17 cellular contexts compared by ENCODE assay signal in the genomic region with DNA sequence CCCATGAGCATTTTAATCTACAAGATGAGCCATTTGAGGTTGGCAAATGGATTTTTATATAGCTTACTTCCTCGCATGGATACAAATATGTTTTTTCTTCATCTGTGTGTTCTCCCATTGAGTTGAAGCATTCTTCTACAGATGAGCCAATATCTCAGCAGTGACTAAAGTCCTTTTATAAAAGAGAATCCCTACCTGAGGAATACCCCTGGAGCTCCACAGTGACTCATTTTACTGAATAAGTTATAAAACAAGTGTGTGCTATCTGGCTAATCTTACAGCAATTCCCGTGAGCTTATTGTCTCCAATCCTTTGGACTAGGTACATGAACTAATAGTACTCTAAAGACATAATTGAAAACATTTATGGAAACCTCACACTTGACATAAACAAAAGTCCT.
"Had no signal": no experiment of that assay in that cellular context is flagged by ENCODE, and none has a peak within 500 bp of the region (broad histone marks: within the 10 kb centered on the region; RNA-seq: fewer than 3 reads in every experiment).

No MANE protein-coding gene starts in this region.

- H3K27me3 ChIP-seq: gastrocnemius medialis, right atrium auricular region, sigmoid colon, stomach had no signal

- H3K9me3 ChIP-seq: gastrocnemius medialis, right atrium auricular region, sigmoid colon, stomach had no signal

- H3K4me1 ChIP-seq: gastrocnemius medialis, right atrium auricular region, sigmoid colon, stomach had no signal

- H3K36me3 ChIP-seq: gastrocnemius medialis, right atrium auricular region, sigmoid colon, stomach had no signal

- ATAC-seq: esophagus mucosa; gastrocnemius medialis; naive thymus-derived CD8-positive, alpha-beta T cell had no signal

- H3K27ac ChIP-seq: coronary artery, gastrocnemius medialis, right atrium auricular region, sigmoid colon, skin epidermis, stomach had no signal

- H3K4me3 ChIP-seq: coronary artery, gastrocnemius medialis, right atrium auricular region, sigmoid colon, skin epidermis, stomach had no signal

- DNase-seq: effector CD4-positive, alpha-beta T cell; endodermal cell; gastrocnemius medialis; immature natural killer cell; kidney; naive thymus-derived CD8-positive, alpha-beta T cell; posterior cingulate gyrus; sigmoid colon; stimulated activated CD4-positive, alpha-beta T cell treated with anti-CD3 and anti-CD28 coated beads, Interleukin-12 subunit alpha, Interleukin-12 subunit beta, amount 100 ng/mL, for 4 hours; stimulated activated naive CD4-positive, alpha-beta T cell; stomach; substantia nigra; trophoblast cell had no signal
